In the genomic region with DNA sequence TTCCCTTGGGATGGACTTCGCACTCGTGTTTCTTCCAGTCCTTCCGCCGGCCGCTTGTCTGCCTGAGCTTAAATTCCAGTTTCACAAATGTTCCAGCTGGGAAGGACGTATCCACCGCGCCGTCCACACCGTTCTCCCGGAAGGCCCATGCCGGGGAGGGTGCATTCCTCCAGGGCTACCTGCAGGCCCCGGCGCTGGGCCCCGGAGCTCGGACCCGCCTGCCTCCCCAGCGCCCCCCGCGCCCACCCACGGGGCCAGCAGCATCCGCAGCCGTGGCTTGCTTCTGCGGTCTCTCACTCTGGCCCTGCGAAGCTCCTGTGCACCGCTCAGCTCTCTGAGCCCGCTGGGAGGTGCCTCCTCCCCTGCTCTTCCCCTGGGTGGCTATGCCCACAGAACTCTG, we compare ENCODE assay signal across 38 cellular contexts.
"Had no signal": no experiment of that assay in that cellular context is flagged by ENCODE, and none has a peak within 500 bp of the region (broad histone marks: within the 10 kb centered on the region; RNA-seq: fewer than 3 reads in every experiment).

No MANE protein-coding gene starts in this region.

- H3K9me3 ChIP-seq: adrenal gland had no signal

- H3K4me1 Mint-ChIP-seq: activated B cell treated with CpG ODN at 0.5 μM for 24 hours; activated CD4-positive, alpha-beta T cell treated with anti-CD3 and anti-CD28 coated beads, Interleukin-2, amount 10 ng/mL, durations not matched to agents 24 days and 14 days; activated naive CD8-positive, alpha-beta T cell treated with anti-CD3 and anti-CD28 coated beads for 36 hours; activated T-helper 17 cell treated with anti-CD3 and anti-CD28 coated beads, Interleukin-2, amount 50 U/mL, for 72 hours; brain; central memory CD8-positive, alpha-beta T cell had no signal

- H3K36me3 Mint-ChIP-seq: activated CD4-positive, alpha-beta memory T cell treated with anti-CD3 and anti-CD28 coated beads for 36 hours; activated naive CD4-positive, alpha-beta T cell treated with anti-CD3 and anti-CD28 coated beads, Interleukin-2, amount 50 U/mL, for 72 hours; activated naive CD8-positive, alpha-beta T cell treated with anti-CD3 and anti-CD28 coated beads for 36 hours; brain had no signal

- H3K36me3 ChIP-seq: adrenal gland, ascending aorta, cardiac muscle cell had no signal

- H3K4me3 ChIP-seq: adrenal gland, ascending aorta, cardiac muscle cell had no signal

- H3K4me3 Mint-ChIP-seq: activated B cell treated with CpG ODN at 0.5 μM for 24 hours; activated CD4-positive, alpha-beta memory T cell treated with anti-CD3 and anti-CD28 coated beads for 36 hours; activated CD4-positive, alpha-beta T cell treated with anti-CD3 and anti-CD28 coated beads, Interleukin-2, amount 10 ng/mL, durations not matched to agents 24 days and 14 days; activated CD8-positive, alpha-beta T cell treated with anti-CD3 and anti-CD28 coated beads for 36 hours; activated naive CD4-positive, alpha-beta T cell treated with anti-CD3 and anti-CD28 coated beads for 36 hours; activated naive CD8-positive, alpha-beta T cell treated with anti-CD3 and anti-CD28 coated beads for 36 hours; activated T-cell treated with anti-CD3 and anti-CD28 coated beads, Interleukin-2, amount 50 U/mL, for 4 hours; activated T-cell treated with anti-CD3 and anti-CD28 coated beads, Interleukin-2, amount 50 U/mL, for 72 hours; activated T-helper 1 cell treated with anti-CD3 and anti-CD28 coated beads, Interleukin-12 subunit alpha, Interleukin-12 subunit beta, Interleukin-2, Interleukin-4 antibody, amounts not matched to agents 30 ng/mL and 10 ng/mL and 1 ng/mL, durations not matched to agents 14 hours and 24 hours and 36 hours; activated T-helper 17 cell treated with anti-CD3 and anti-CD28 coated beads, Interleukin-2, amount 50 U/mL, for 72 hours; brain; central memory CD8-positive, alpha-beta T cell; T-helper 1 cell treated with Interleukin-12 subunit alpha and Interleukin-12 subunit beta and Interleukin-4 antibody, amounts not matched to agents 30 μg/mL and 1 μg/mL, for 36 hours; T-helper 2 cell treated with Interferon-gamma antibody and Interleukin-4, amounts not matched to agents 5 μg/mL and 100 μg/mL, for 36 hours had no signal

- H3K27ac Mint-ChIP-seq: activated B cell treated with CpG ODN at 0.5 μM for 24 hours; activated CD4-positive, alpha-beta memory T cell treated with anti-CD3 and anti-CD28 coated beads for 36 hours; activated CD4-positive, alpha-beta T cell treated with anti-CD3 and anti-CD28 coated beads, Interleukin-2, amount 10 ng/mL, durations not matched to agents 24 days and 14 days; activated CD8-positive, alpha-beta T cell treated with anti-CD3 and anti-CD28 coated beads for 36 hours; activated naive CD4-positive, alpha-beta T cell treated with anti-CD3 and anti-CD28 coated beads for 36 hours; activated naive CD4-positive, alpha-beta T cell treated with anti-CD3 and anti-CD28 coated beads, Interleukin-2, amount 50 U/mL, for 72 hours; activated naive CD8-positive, alpha-beta T cell treated with anti-CD3 and anti-CD28 coated beads for 36 hours; activated T-cell treated with anti-CD3 and anti-CD28 coated beads, Interleukin-2, amount 50 U/mL, for 72 hours; activated T-helper 1 cell treated with anti-CD3 and anti-CD28 coated beads, Interleukin-12 subunit alpha, Interleukin-12 subunit beta, Interleukin-2, Interleukin-4 antibody, amounts not matched to agents 30 ng/mL and 10 ng/mL and 1 ng/mL, durations not matched to agents 14 hours and 24 hours and 36 hours; activated T-helper 17 cell treated with anti-CD3 and anti-CD28 coated beads, Interleukin-2, amount 50 U/mL, for 72 hours; brain; T-helper 1 cell treated with Interleukin-12 subunit alpha and Interleukin-12 subunit beta and Interleukin-4 antibody, amounts not matched to agents 30 μg/mL and 1 μg/mL, for 36 hours; T-helper 2 cell treated with Interferon-gamma antibody and Interleukin-4, amounts not matched to agents 5 μg/mL and 100 μg/mL, for 36 hours had no signal

- H3K4me1 ChIP-seq: adrenal gland, ascending aorta had no signal

- H3K27me3 ChIP-seq: adrenal gland, ascending aorta, cardiac muscle cell had no signal

- DNase-seq: activated B cell treated with CpG ODN at 0.5 μM for 24 hours; activated CD4-positive, alpha-beta memory T cell treated with anti-CD3 and anti-CD28 coated beads for 36 hours; activated CD4-positive, alpha-beta T cell treated with anti-CD3 and anti-CD28 coated beads for 4 hours; activated CD4-positive, alpha-beta T cell treated with anti-CD3 and anti-CD28 coated beads, Interleukin-2, amount 50 U/mL, for 1 hour; activated CD4-positive, alpha-beta T cell treated with anti-CD3 and anti-CD28 coated beads, Interleukin-2, amount 50 U/mL, for 4 hours; activated CD4-positive, CD25-positive, alpha-beta regulatory T cell treated with anti-CD3 and anti-CD28 coated beads, Interleukin-2, amount 50 U/mL, for 72 hours; activated CD8-positive, alpha-beta memory T cell treated with anti-CD3 and anti-CD28 coated beads, Interleukin-2, amount 50 U/mL, for 4 hours; activated CD8-positive, alpha-beta T cell treated with anti-CD3 and anti-CD28 coated beads for 36 hours; activated effector memory CD4-positive, alpha-beta T cell treated with anti-CD3 and anti-CD28 coated beads, Interleukin-2, amount 50 U/mL, for 16 hours; activated gamma-delta T cell treated with Interleukin-2 at 50 U/mL for 16 hours; activated naive CD4-positive, alpha-beta T cell; activated naive CD4-positive, alpha-beta T cell treated with anti-CD3 and anti-CD28 coated beads for 36 hours; activated naive CD4-positive, alpha-beta T cell treated with anti-CD3 and anti-CD28 coated beads, Interleukin-2, amount 50 U/mL, for 16 hours; activated naive CD8-positive, alpha-beta T cell treated with anti-CD3 and anti-CD28 coated beads for 36 hours; activated T-cell treated with anti-CD3 and anti-CD28 coated beads for 4 hours; activated T-cell treated with anti-CD3 and anti-CD28 coated beads, Interleukin-2, amount 50 U/mL, for 1 hour; activated T-cell treated with anti-CD3 and anti-CD28 coated beads, Interleukin-2, amount 50 U/mL, for 4 hours; activated T-cell treated with anti-CD3 and anti-CD28 coated beads, Interleukin-2, amount 50 U/mL, for 72 hours; adrenal gland; amniotic stem cell; caudate nucleus; cerebellar nuclear complex; T-helper 1 cell; T-helper 2 cell; T-helper 9 cell had no signal

- ATAC-seq: activated CD8-positive, alpha-beta T cell treated with anti-CD3 and anti-CD28 coated beads for 36 hours; activated naive CD4-positive, alpha-beta T cell treated with anti-CD3 and anti-CD28 coated beads, Interleukin-2, amount 50 U/mL, for 72 hours; activated T-cell treated with anti-CD3 and anti-CD28 coated beads, Interleukin-2, amount 50 U/mL, for 4 hours; activated T-cell treated with anti-CD3 and anti-CD28 coated beads, Interleukin-2, amount 50 U/mL, for 72 hours; activated T-helper 17 cell treated with anti-CD3 and anti-CD28 coated beads, Interleukin-2, amount 50 U/mL, for 72 hours had no signal

- H3K9me3 Mint-ChIP-seq: activated B cell treated with CpG ODN at 0.5 μM for 24 hours had no signal

- H3K27me3 Mint-ChIP-seq: activated B cell treated with CpG ODN at 0.5 μM for 24 hours; activated CD4-positive, alpha-beta memory T cell treated with anti-CD3 and anti-CD28 coated beads for 36 hours; activated CD4-positive, alpha-beta T cell treated with anti-CD3 and anti-CD28 coated beads, Interleukin-2, amount 10 ng/mL, durations not matched to agents 24 days and 14 days; activated CD8-positive, alpha-beta T cell treated with anti-CD3 and anti-CD28 coated beads for 36 hours; activated naive CD8-positive, alpha-beta T cell treated with anti-CD3 and anti-CD28 coated beads for 36 hours; activated T-helper 17 cell treated with anti-CD3 and anti-CD28 coated beads, Interleukin-2, amount 50 U/mL, for 72 hours; central memory CD8-positive, alpha-beta T cell had no signal

- H3K27ac ChIP-seq: adrenal gland, ascending aorta, cardiac muscle cell, VCaP had no signal

- FAIRE-seq: bronchial epithelial cell, TTC549 had no signal
